ENCODE assay signal across 17 cellular contexts in the genomic region with DNA sequence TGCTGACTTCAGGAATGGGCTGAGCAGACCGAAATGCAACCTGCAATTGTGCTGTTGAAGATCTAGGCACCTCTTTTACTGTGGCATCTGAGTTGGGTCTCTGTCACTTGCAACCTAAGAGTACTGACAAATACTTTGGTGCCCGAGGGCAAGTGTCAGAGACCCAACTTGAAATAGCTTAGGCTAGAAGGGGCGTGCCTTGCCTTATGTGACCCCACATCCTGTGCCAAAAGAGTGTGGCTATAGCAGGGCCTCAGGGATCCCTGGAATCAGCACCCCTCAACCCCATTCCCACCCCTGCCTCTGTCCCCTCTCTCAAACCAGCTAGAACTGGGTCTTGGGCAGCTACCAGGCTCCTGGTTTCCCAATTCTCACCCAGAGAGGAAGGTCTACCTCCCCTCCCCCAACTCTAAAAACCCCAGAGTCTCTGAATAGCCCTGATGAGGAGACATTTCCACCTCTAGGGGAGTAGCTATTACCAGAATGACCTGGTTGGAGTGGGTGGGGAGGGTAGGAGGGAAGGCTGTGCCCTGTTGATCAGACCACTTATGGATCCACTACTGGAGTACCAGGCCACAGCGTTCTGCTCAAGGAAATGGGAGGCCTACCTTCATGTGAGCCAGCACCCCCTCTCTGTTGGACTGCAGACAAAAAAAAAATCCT. TPM values are rescaled to one million over a fixed set of nuclear protein-coding genes. Genes with fewer than 3 reads are reported as not detected.
DNase-seq lines count a peak whose midpoint lies in the region; ATAC-seq and TF ChIP-seq lines count a peak whose summit lies in the region.
"Had no signal": no experiment of that assay in that cellular context is flagged by ENCODE, and none has a peak within 500 bp of the region (broad histone marks: within the 10 kb centered on the region; RNA-seq: fewer than 3 reads in every experiment).

No MANE protein-coding gene starts in this region.

- H3K4me1 ChIP-seq in H9 (ENCODE audit: insufficient read depth, low read length) (peaks cover 16% of the 10 kb centered on the region), SJSA1 (replicated peaks) (peaks cover 31% of the 10 kb centered on the region), gastroesophageal sphincter (peaks cover 0 to 54% (median 7%) of the 10 kb centered on the region in 3 donors), spleen (peaks cover 0 to 27% (median 11%) of the 10 kb centered on the region in 6 donors)
- H3K4me1 ChIP-seq: SJCRH30 had no signal

- no peak overlapping the region for H2BK15ac ChIP-seq in H9 (ENCODE audit: low read depth, low read length)

- no peak overlapping the region for H3K4ac ChIP-seq in H9 (ENCODE audit: low read depth, low read length)

- no peak overlapping the region for H2BK20ac ChIP-seq in H9 (ENCODE audit: low read depth, low read length, poor library complexity, severe bottlenecking)

- ATAC-seq in gastroesophageal sphincter = peak; percentile 5
- ATAC-seq in HG02610 (IDR thresholded peaks at IDR 0.05; ENCODE audit: unreplicated experiment) = no peak
- no peak for ATAC-seq in HG03097 (IDR thresholded peaks at IDR 0.05; ENCODE audit: low FRiP score, unreplicated experiment)
- ATAC-seq: naive thymus-derived CD8-positive, alpha-beta T cell had no signal

- no peak overlapping the region for H4K8ac ChIP-seq in H9 (replicated peaks; ENCODE audit: insufficient read length, low read depth, low read length)

- H2BK12ac ChIP-seq in H9 (ENCODE audit: insufficient read length, low read depth, low read length) = no peak overlapping the region

- H3K23me2 ChIP-seq in H9 (ENCODE audit: insufficient read length, low read depth, low read length, poor library complexity, severe bottlenecking) = no peaks in the 10 kb centered on the region

- H3T11ph ChIP-seq in H9 (ENCODE audit: low read length) = no peak overlapping the region

- H3K4me2 ChIP-seq in H9 (ENCODE audit: insufficient read depth, insufficient read length, low read length) = no peak overlapping the region

- intact Hi-C loops in spleen (cut with DNase I; ENCODE audit: low total_unique reads) = no loop called here
- intact Hi-C loops in lower leg skin (cut with DNase I; ENCODE audit: low total_unique reads) = no loop called here
- intact Hi-C loops in activated T-helper 2 cell treated with anti-CD3 and anti-CD28 coated beads, Interferon-gamma antibody, Interleukin-2, Interleukin-4, amounts not matched to agents 10 μg/mL and 5 μg/mL and 100 μg/mL, durations not matched to agents 14 hours and 24 hours and 36 hours (cut with micrococcal nuclease) = no loop called here

- no peak for TF ChIP-seq CTCF in H9 (conservative IDR thresholded peaks at IDR 0.05)
- TF ChIP-seq CTCF in gastroesophageal sphincter (IDR thresholded peaks at IDR 0.05) = no peak
- no peak for TF ChIP-seq CTCF in spleen (IDR thresholded peaks at IDR 0.05 in 8 of 11, conservative IDR thresholded peaks at IDR 0.05 in 3 of 11)
- TF ChIP-seq CTCF in lower leg skin (IDR thresholded peaks at IDR 0.05) = no peak

- H2AFZ ChIP-seq in H9 (ENCODE audit: low read length) = no peak overlapping the region

- H3K36me3 ChIP-seq in SJSA1 (no peaks in the 10 kb centered on the region), gastroesophageal sphincter (no peaks in the 10 kb centered on the region), spleen (no peaks in the 10 kb centered on the region)

- no peak overlapping the region for H3K56ac ChIP-seq in H9 (ENCODE audit: insufficient read length, low read depth, low read length)

- no peak overlapping the region for H2BK120ac ChIP-seq in H9 (ENCODE audit: low read depth, low read length, poor library complexity, severe bottlenecking)

- H3K27me3 ChIP-seq in H9 (ENCODE audit: insufficient read depth, low read length) = no peaks in the 10 kb centered on the region
- H3K27me3 ChIP-seq in SJSA1 (replicated peaks) = no peaks in the 10 kb centered on the region
- no peaks in the 10 kb centered on the region for H3K27me3 ChIP-seq in gastroesophageal sphincter
- no peaks in the 10 kb centered on the region for H3K27me3 ChIP-seq in spleen (replicated peaks in 1 of 7)
- H3K27me3 ChIP-seq: SJCRH30 had no signal

- H3K27ac Mint-ChIP-seq in H9 = peak overlapping the region in 2 of 3 experiments; percentile 34 to 55; a peak in 1 of 7 replicates
- no peak overlapping the region for H3K27ac Mint-ChIP-seq in activated T-helper 2 cell treated with anti-CD3 and anti-CD28 coated beads, Interferon-gamma antibody, Interleukin-2, Interleukin-4, amounts not matched to agents 10 μg/mL and 5 μg/mL and 100 μg/mL, durations not matched to agents 14 hours and 24 hours and 36 hours
- H3K27ac Mint-ChIP-seq: activated T-cell treated with anti-CD3 and anti-CD28 coated beads, Interleukin-2, amount 50 U/mL, for 72 hours; naive thymus-derived CD8-positive, alpha-beta T cell had no signal

- H3K79me1 ChIP-seq in H9 (ENCODE audit: insufficient read depth, low read depth, low read length, poor library complexity, severe bottlenecking) = peaks cover 20% of the 10 kb centered on the region

- H2AK5ac ChIP-seq in H9 (ENCODE audit: insufficient read length, low read length) = no peak overlapping the region

- TF ChIP-seq EP300 in gastroesophageal sphincter (IDR thresholded peaks at IDR 0.05) = no peak

- peaks cover 3 to 18% (median 4%) of the 10 kb centered on the region in 3 experiments; a peak in 4 of 7 replicates for H3K36me3 Mint-ChIP-seq in H9 (ENCODE audit: insufficient read depth in 1 of 3, low read depth in 3 of 3)
- no peaks in the 10 kb centered on the region for H3K36me3 Mint-ChIP-seq in activated T-helper 2 cell treated with anti-CD3 and anti-CD28 coated beads, Interferon-gamma antibody, Interleukin-2, Interleukin-4, amounts not matched to agents 10 μg/mL and 5 μg/mL and 100 μg/mL, durations not matched to agents 14 hours and 24 hours and 36 hours (ENCODE audit: low read depth)
- H3K36me3 Mint-ChIP-seq: naive thymus-derived CD8-positive, alpha-beta T cell had no signal

- TF ChIP-seq POLR2A in gastroesophageal sphincter (IDR thresholded peaks at IDR 0.05) = no peak
- TF ChIP-seq POLR2A in spleen (IDR thresholded peaks at IDR 0.05) = no peak
- no peak for TF ChIP-seq POLR2A in lower leg skin (IDR thresholded peaks at IDR 0.05)

- no peak overlapping the region for H3K4me3 Mint-ChIP-seq in H9
- H3K4me3 Mint-ChIP-seq in activated T-helper 2 cell treated with anti-CD3 and anti-CD28 coated beads, Interferon-gamma antibody, Interleukin-2, Interleukin-4, amounts not matched to agents 10 μg/mL and 5 μg/mL and 100 μg/mL, durations not matched to agents 14 hours and 24 hours and 36 hours (ENCODE audit: low read depth) = no peak overlapping the region
- H3K4me3 Mint-ChIP-seq: activated T-cell treated with anti-CD3 and anti-CD28 coated beads, Interleukin-2, amount 50 U/mL, for 72 hours; naive thymus-derived CD8-positive, alpha-beta T cell had no signal

- H3K27me3 Mint-ChIP-seq in H9 (ENCODE audit: low read depth) = no peaks in the 10 kb centered on the region
- H3K27me3 Mint-ChIP-seq in activated T-helper 2 cell treated with anti-CD3 and anti-CD28 coated beads, Interferon-gamma antibody, Interleukin-2, Interleukin-4, amounts not matched to agents 10 μg/mL and 5 μg/mL and 100 μg/mL, durations not matched to agents 14 hours and 24 hours and 36 hours (ENCODE audit: low read depth) = peaks cover 4% of the 10 kb centered on the region

- H3K23ac ChIP-seq in H9 (ENCODE audit: insufficient read length, low read depth, low read length) = no peak overlapping the region

- no peak overlapping the region for H3K9ac ChIP-seq in H9 (ENCODE audit: extremely low read depth, insufficient read length, low read length)

- H3K9me3 ChIP-seq in H9 (ENCODE audit: control insufficient read depth, low read depth, low read length) (no peaks in the 10 kb centered on the region), SJSA1 (replicated peaks) (no peaks in the 10 kb centered on the region), gastroesophageal sphincter (no peaks in the 10 kb centered on the region), spleen (no peaks in the 10 kb centered on the region)
- H3K9me3 ChIP-seq: SJCRH30 had no signal

- H3K27ac ChIP-seq in H9 (ENCODE audit: insufficient read length, low read depth, low read length) = no peak overlapping the region
- H3K27ac ChIP-seq in SJSA1 = peak overlapping the region; percentile 89
- H3K27ac ChIP-seq in gastroesophageal sphincter = peak overlapping the region; percentile 11 to 84 (median 72)
- peak overlapping the region in 6 of 8 donors; percentile 16 to 70 (median 56) for H3K27ac ChIP-seq in spleen
- H3K27ac ChIP-seq: SJCRH30 had no signal

- H3K79me2 ChIP-seq in H9 (ENCODE audit: insufficient read depth, low read length) = peaks cover 71% of the 10 kb centered on the region

- peaks cover 35 to 40% of the 10 kb centered on the region in 2 experiments for H3K4me1 Mint-ChIP-seq in H9
- peaks cover 2% of the 10 kb centered on the region for H3K4me1 Mint-ChIP-seq in activated T-helper 2 cell treated with anti-CD3 and anti-CD28 coated beads, Interferon-gamma antibody, Interleukin-2, Interleukin-4, amounts not matched to agents 10 μg/mL and 5 μg/mL and 100 μg/mL, durations not matched to agents 14 hours and 24 hours and 36 hours (ENCODE audit: low read depth)
- H3K4me1 Mint-ChIP-seq: naive thymus-derived CD8-positive, alpha-beta T cell had no signal

- H2BK5ac ChIP-seq in H9 (ENCODE audit: insufficient read length, low read length) = no peak overlapping the region

- no peak overlapping the region for H4K5ac ChIP-seq in H9 (ENCODE audit: insufficient read length, low read depth, low read length)

- peaks cover 3% of the 10 kb centered on the region for H4K20me1 ChIP-seq in H9 (ENCODE audit: control insufficient read depth, insufficient read depth, insufficient read length)

- H3K4me3 ChIP-seq in SJSA1 (no peak overlapping the region), gastroesophageal sphincter (no peak overlapping the region), spleen (no peak overlapping the region), lower leg skin (ENCODE audit: low read depth, poor library complexity, severe bottlenecking) (no peak overlapping the region)
- H3K4me3 ChIP-seq: SJCRH30 had no signal

- H3K9me3 Mint-ChIP-seq in H9 = no peaks in the 10 kb centered on the region
- no peaks in the 10 kb centered on the region for H3K9me3 Mint-ChIP-seq in activated T-helper 2 cell treated with anti-CD3 and anti-CD28 coated beads, Interferon-gamma antibody, Interleukin-2, Interleukin-4, amounts not matched to agents 10 μg/mL and 5 μg/mL and 100 μg/mL, durations not matched to agents 14 hours and 24 hours and 36 hours
- H3K9me3 Mint-ChIP-seq: activated T-cell treated with anti-CD3 and anti-CD28 coated beads, Interleukin-2, amount 50 U/mL, for 72 hours; naive thymus-derived CD8-positive, alpha-beta T cell had no signal

- WGBS in H9 (ENCODE audit: extremely low coverage, insufficient read length, low lambda C conversion rate) = no CpG with 5 or more reads among the region's 4 CpGs
- 80% methylated on average over 4 of the region's 4 CpGs for WGBS in gastroesophageal sphincter (ENCODE audit: low coverage in 1 of 2), 2 donors
- WGBS in spleen, 5 donors = 60 to 90% (median 75%) methylated on average over 4 of the region's 4 CpGs
- 78 to 79% methylated on average over 4 of the region's 4 CpGs for WGBS in lower leg skin, 2 donors

- H4K91ac ChIP-seq in H9 (ENCODE audit: insufficient read length, low read depth, low read length) = no peak overlapping the region

- H3K14ac ChIP-seq in H9 (ENCODE audit: insufficient read depth, low read length) = no peak overlapping the region

- DNase-seq in H9 (no peak), SJSA1 (ENCODE audit: low read depth in 1 of 2, low spot score in 2 of 2) (no peak), spleen (no peak), lower leg skin (ENCODE audit: low spot score in 2 of 2) (no peak)
- DNase-seq in activated T-helper 2 cell treated with anti-CD3 and anti-CD28 coated beads, Interferon-gamma antibody, Interleukin-2, Interleukin-4, amounts not matched to agents 10 μg/mL and 5 μg/mL and 100 μg/mL, durations not matched to agents 14 hours and 24 hours and 36 hours (ENCODE audit: low spot score) = no peak
- DNase-seq: activated CD4-positive, alpha-beta T cell treated with anti-CD3 and anti-CD28 coated beads, Interleukin-2, amount 50 U/mL, for 1 hour; activated T-cell treated with anti-CD3 and anti-CD28 coated beads, Interleukin-2, amount 50 U/mL, for 72 hours; DMS 273 treated with DMSO at 0.1 percent for 48 hours; hippocampal formation; left cardiac atrium; naive thymus-derived CD8-positive, alpha-beta T cell; NCI-H1417 treated with DMSO at 0.1 percent for 48 hours; SJCRH30; stimulated activated CD4-positive, alpha-beta T cell treated with anti-CD3 and anti-CD28 coated beads, Interleukin-2, amount 100 ng/mL, for 48 hours had no signal

- H3K18ac ChIP-seq in H9 (ENCODE audit: insufficient read length, low read depth, low read length) = no peak overlapping the region

RNA-seq across cellular contexts. Expression of gene RAI14, which starts 17.5 kb away (rescaled TPM):
- total RNA-seq in H9 (2021) (118 and 127 TPM in 2 replicates), gastroesophageal sphincter (100 to 1,000 TPM in 1 of 4 donors, 10 to 100 TPM in 3; 45.8 to 143 (median 80.5) TPM), spleen (100 to 1,000 TPM in 6 of 7 donors, 10 to 100 TPM in 1; 88.9 to 217 (median 135) TPM), lower leg skin (10 to 100 TPM; 26.9 to 40.4 (median 32.1) TPM)
- 21.5 and 30.6 TPM in 2 replicates for total RNA-seq in SJSA1 (2014; rRNA removed; shearing (Covaris generic))
- polyA plus RNA-seq in spleen = 10 to 100 TPM; 14.2 to 36.3 (median 18.3) TPM
- 4.0 and 4.2 TPM in 2 replicates for total RNA-seq in activated T-helper 2 cell treated with anti-CD3 and anti-CD28 coated beads, Interferon-gamma antibody, Interleukin-2, Interleukin-4, amounts not matched to agents 10 μg/mL and 5 μg/mL and 100 μg/mL, durations not matched to agents 14 hours and 24 hours and 36 hours
- total RNA-seq: naive thymus-derived CD8-positive, alpha-beta T cell had no signal
- polyA plus RNA-seq: naive thymus-derived CD8-positive, alpha-beta T cell had no signal
